Comparison of ENCODE assay signal across 8 cellular contexts in the genomic region with DNA sequence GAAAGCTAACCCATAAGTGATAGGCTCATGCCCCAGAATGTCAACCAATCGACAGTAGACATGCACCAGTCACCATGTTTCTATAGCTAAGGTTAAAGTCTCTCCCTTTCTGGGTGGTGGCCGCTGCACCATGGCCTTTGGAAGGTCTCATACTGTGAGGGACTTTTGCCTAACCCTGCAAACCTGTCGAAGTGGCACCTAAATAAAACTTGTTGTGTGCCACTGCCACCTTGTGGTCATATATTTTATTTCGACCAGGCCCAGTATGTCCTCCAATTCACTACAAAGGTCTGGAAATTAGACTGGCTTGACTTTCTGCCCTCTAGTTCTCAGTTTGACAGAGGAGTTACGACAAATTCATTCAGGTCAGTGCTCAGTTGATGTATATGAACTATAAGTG.
DNase-seq lines count a peak whose midpoint lies in the region; ATAC-seq and TF ChIP-seq lines count a peak whose summit lies in the region.

No MANE protein-coding gene starts in this region.

- WGBS in heart left ventricle, 4 donors = 24 to 55% (median 31%) methylated on average over 5 of the region's 5 CpGs
- no CpG with 5 or more reads among the region's 5 CpGs for WGBS in H9 (ENCODE audit: extremely low coverage, insufficient read length, low lambda C conversion rate)

- intact Hi-C loops in heart left ventricle (cut with DNase I) (loop anchor here in 1 of 10 donors (5.0 kb wide), 1 partner anchor 543 kb away; no protein-coding TSS in a partner anchor), cardiac septum (cut with DNase I) (no loop called here), upper lobe of right lung (cut with DNase I) (no loop called here)

- H3K56ac ChIP-seq in H9 (ENCODE audit: insufficient read length, low read depth, low read length) = no peak overlapping the region

- TF ChIP-seq CTCF in heart left ventricle (IDR thresholded peaks at IDR 0.05) (peak in 11 of 12 donors; percentile 30 to 58 (median 46)), H9 (conservative IDR thresholded peaks at IDR 0.05) (peak; percentile 83), LNCaP clone FGC (IDR thresholded peaks at IDR 0.05; ENCODE audit: control insufficient read depth, extremely low read depth, insufficient read depth) (peak; percentile 52), chondrocyte (IDR thresholded peaks at IDR 0.05) (peak; percentile 78), upper lobe of right lung (IDR thresholded peaks at IDR 0.05) (peak; percentile 45)

- H3T11ph ChIP-seq in H9 (ENCODE audit: low read length) = no peak overlapping the region

- H3K23ac ChIP-seq in H9 (ENCODE audit: insufficient read length, low read depth, low read length) = no peak overlapping the region

- H3K27ac Mint-ChIP-seq in H9 (no peak overlapping the region), T-cell (no peak overlapping the region), chondrocyte (ENCODE audit: unreplicated experiment) (no peak overlapping the region)

- H3K4me3 Mint-ChIP-seq in H9 (no peak overlapping the region), T-cell (no peak overlapping the region), chondrocyte (ENCODE audit: unreplicated experiment) (no peak overlapping the region)

- POLR2A ChIA-PET in T-cell (lab: Charles Lee) = no interaction called here

- no peak overlapping the region for H2AFZ ChIP-seq in H9 (ENCODE audit: low read length)

- no peak overlapping the region for H3K9ac ChIP-seq in H9 (ENCODE audit: extremely low read depth, insufficient read length, low read length)

- peaks cover 37% of the 10 kb centered on the region for H3K27me3 Mint-ChIP-seq in H9 (ENCODE audit: low read depth)
- peaks cover 0 to 3% of the 10 kb centered on the region in 2 donors for H3K27me3 Mint-ChIP-seq in T-cell
- H3K27me3 Mint-ChIP-seq in chondrocyte (ENCODE audit: low read depth) = no peaks in the 10 kb centered on the region

- H3K4me1 ChIP-seq in heart left ventricle = no peaks in the 10 kb centered on the region
- H3K4me1 ChIP-seq in H9 (ENCODE audit: insufficient read depth, low read length) = no peaks in the 10 kb centered on the region
- no peaks in the 10 kb centered on the region for H3K4me1 ChIP-seq in upper lobe of right lung

- H3K4me1 Mint-ChIP-seq in H9 (no peaks in the 10 kb centered on the region), T-cell (no peaks in the 10 kb centered on the region), chondrocyte (ENCODE audit: low read depth) (no peaks in the 10 kb centered on the region)

- ATAC-seq in heart left ventricle (peak in 1 of 4 donors; percentile 33), T-cell (replicated peaks in 1 of 4) (peak in 1 of 4 experiments; percentile 29), upper lobe of right lung (peak; percentile 75)

- H4K91ac ChIP-seq in H9 (ENCODE audit: insufficient read length, low read depth, low read length) = no peak overlapping the region

- H4K8ac ChIP-seq in H9 (replicated peaks; ENCODE audit: insufficient read length, low read depth, low read length) = no peak overlapping the region

- H3K9me3 ChIP-seq in heart left ventricle = no peaks in the 10 kb centered on the region
- H3K9me3 ChIP-seq in H9 (ENCODE audit: control insufficient read depth, low read depth, low read length) = peaks cover 5% of the 10 kb centered on the region
- no peaks in the 10 kb centered on the region for H3K9me3 ChIP-seq in upper lobe of right lung

- no peak overlapping the region for H2BK20ac ChIP-seq in H9 (ENCODE audit: low read depth, low read length, poor library complexity, severe bottlenecking)

- H2BK5ac ChIP-seq in H9 (ENCODE audit: insufficient read length, low read length) = no peak overlapping the region

- H3K27ac ChIP-seq in heart left ventricle (no peak overlapping the region), H9 (ENCODE audit: insufficient read length, low read depth, low read length) (no peak overlapping the region), upper lobe of right lung (no peak overlapping the region)

- H3K4me3 ChIP-seq in heart left ventricle (no peak overlapping the region), LNCaP clone FGC (ENCODE audit: low read depth, low read length) (no peak overlapping the region), upper lobe of right lung (no peak overlapping the region)

- CTCF ChIA-PET in T-cell (lab: Charles Lee) = no interaction called here

- H3K36me3 ChIP-seq in heart left ventricle (no peaks in the 10 kb centered on the region), upper lobe of right lung (no peaks in the 10 kb centered on the region)

- H3K18ac ChIP-seq in H9 (ENCODE audit: insufficient read length, low read depth, low read length) = no peak overlapping the region

- no peaks in the 10 kb centered on the region for H3K27me3 ChIP-seq in heart left ventricle
- H3K27me3 ChIP-seq in H9 (ENCODE audit: insufficient read depth, low read length) = no peaks in the 10 kb centered on the region
- no peaks in the 10 kb centered on the region for H3K27me3 ChIP-seq in upper lobe of right lung

- no peak for TF ChIP-seq POLR2A in heart left ventricle (IDR thresholded peaks at IDR 0.05)

- H4K5ac ChIP-seq in H9 (ENCODE audit: insufficient read length, low read depth, low read length) = no peak overlapping the region

- H3K23me2 ChIP-seq in H9 (ENCODE audit: insufficient read length, low read depth, low read length, poor library complexity, severe bottlenecking) = no peaks in the 10 kb centered on the region

- no peak overlapping the region for H2BK12ac ChIP-seq in H9 (ENCODE audit: insufficient read length, low read depth, low read length)

- no peaks in the 10 kb centered on the region for H3K79me2 ChIP-seq in H9 (ENCODE audit: insufficient read depth, low read length)

- H2AK5ac ChIP-seq in H9 (ENCODE audit: insufficient read length, low read length) = no peak overlapping the region

- peak in 1 of 5 donors; percentile 6 for DNase-seq in heart left ventricle
- no peak for DNase-seq in cardiac septum (ENCODE audit: low spot score)
- peak; percentile 52 for DNase-seq in H9
- peak; percentile 25 for DNase-seq in LNCaP clone FGC (ENCODE audit: low read depth)
- DNase-seq in T-cell = peak in 18 of 34 experiments; percentile 0 to 40 (median 10)
- DNase-seq in chondrocyte (ENCODE audit: low spot score) = no peak
- DNase-seq in medulla oblongata (ENCODE audit: extremely low spot score) = peak; percentile 46
- DNase-seq in upper lobe of right lung = no peak

- H3K4ac ChIP-seq in H9 (ENCODE audit: low read depth, low read length) = no peak overlapping the region

- H3K14ac ChIP-seq in H9 (ENCODE audit: insufficient read depth, low read length) = no peak overlapping the region

- H4K20me1 ChIP-seq in H9 (ENCODE audit: control insufficient read depth, insufficient read depth, insufficient read length) = no peaks in the 10 kb centered on the region

- H2BK15ac ChIP-seq in H9 (ENCODE audit: low read depth, low read length) = no peak overlapping the region

- H3K79me1 ChIP-seq in H9 (ENCODE audit: insufficient read depth, low read depth, low read length, poor library complexity, severe bottlenecking) = no peaks in the 10 kb centered on the region

- no peak overlapping the region for H2BK120ac ChIP-seq in H9 (ENCODE audit: low read depth, low read length, poor library complexity, severe bottlenecking)

- H3K36me3 Mint-ChIP-seq in H9 (ENCODE audit: insufficient read depth in 1 of 3, low read depth in 3 of 3) (peaks cover 0 to 22% (median 10%) of the 10 kb centered on the region in 3 experiments; a peak in 5 of 7 replicates), T-cell (no peaks in the 10 kb centered on the region), chondrocyte (ENCODE audit: low read depth) (peaks cover 8% of the 10 kb centered on the region)

- no peak overlapping the region for H3K4me2 ChIP-seq in H9 (ENCODE audit: insufficient read depth, insufficient read length, low read length)

- H3K9me3 Mint-ChIP-seq in H9 (peaks cover 32 to 33% of the 10 kb centered on the region in 2 experiments), T-cell (no peaks in the 10 kb centered on the region), chondrocyte (ENCODE audit: low read depth) (peaks cover 16% of the 10 kb centered on the region)

Comparison
In these comparisons a context has a peak if more than half of its experiments do, and no peak if none do; other contexts are left out.
1. DNase-seq: peak in H9 (single experiment), LNCaP clone FGC (single experiment), T-cell (18 of 34) and medulla oblongata (single experiment); none in cardiac septum (single experiment), chondrocyte (single experiment) and upper lobe of right lung (single experiment).
2. Peak in every context shown above with its lines, with median percentiles within 50 percentile points of each other: CTCF ChIP-seq.